In genomic region chr6:30877419-30878262, GRCh38 we compare ENCODE assay signal across 8 cellular contexts. TPM values are rescaled to one million over a fixed set of nuclear protein-coding genes. Genes with fewer than 3 reads are reported as not detected.
DNase-seq lines count a peak whose midpoint lies in the region; ATAC-seq, FAIRE-seq and TF ChIP-seq lines count a peak whose summit lies in the region.

No MANE protein-coding gene starts in this region.

- TF ChIP-seq CTCF in D721Med (IDR thresholded peaks at IDR 0.05; ENCODE audit: insufficient read depth, missing control alignments) (peak; percentile 97), OCI-LY7 (conservative IDR thresholded peaks at IDR 0.05; ENCODE audit: low read length) (peak; percentile 97)

- intact Hi-C loops in OCI-LY7 (cut with micrococcal nuclease; ENCODE audit: unreplicated experiment), result loop anchor here (1.0 kb wide), 2 partner anchors 49 to 134 kb away; no protein-coding TSS in a partner anchor

- CTCF ChIA-PET in OCI-LY7 (lab: Charles Lee; ENCODE audit: unreplicated experiment), result interaction anchor here (1.2 kb wide), 1 partner anchor 46 kb away, joined by 3 read pairs; no protein-coding TSS in a partner anchor

- no peak overlapping the region for H3K9ac ChIP-seq in HUES6 (ENCODE audit: low read length)

- BruUV-seq in OCI-LY7 (replicated peaks; lab: Mats Ljungman, UMichigan), result no TSS peak

- H2AFZ ChIP-seq in OCI-LY7 (ENCODE audit: low read length), result peak overlapping the region; percentile 94

- FAIRE-seq in D721Med (lab: Jason Lieb, UNC), result no peak

- no peak for ATAC-seq in GM21717 (IDR thresholded peaks at IDR 0.05; ENCODE audit: unreplicated experiment)

- H3K79me2 ChIP-seq in OCI-LY7 (ENCODE audit: insufficient read depth, low read depth, low read length), result no peaks in the 10 kb centered on the region

- no peak overlapping the region for H3K27ac ChIP-seq in HUES6 (ENCODE audit: low read depth, low read length)
- H3K27ac ChIP-seq in OCI-LY7 (ENCODE audit: low read depth, low read length, poor library complexity, severe bottlenecking), result no peak overlapping the region

- H3K4me3 ChIP-seq in HUES6 (ENCODE audit: low read depth, low read length) (0 out of 2 replicates have a peak overlapping the region, but pooled peaks have one; percentile 8), OCI-LY7 (ENCODE audit: low read depth, low read length, poor library complexity, severe bottlenecking) (peak overlapping the region; percentile 48)

- peaks cover 43% of the 10 kb centered on the region for H3K4me1 ChIP-seq in HUES6 (ENCODE audit: control insufficient read depth, insufficient read depth, low read length)
- H3K4me1 ChIP-seq in OCI-LY7 (ENCODE audit: insufficient read depth, low read length, poor library complexity, severe bottlenecking), result peaks cover 24% of the 10 kb centered on the region

- DNase-seq in D721Med (ENCODE audit: insufficient read length, low spot score) (peak; percentile 72), OCI-LY7 (ENCODE audit: low spot score) (peak; percentile 76), activated T-cell treated with anti-CD3 and anti-CD28 coated beads for 48 hours (ENCODE audit: low read depth) (peak; percentile 61), erythroblast (lab: John Stamatoyannopoulos, UW) (peak; percentile 81 to 86), myocyte (ENCODE audit: low read depth) (peak; percentile 95)
- DNase-seq in stimulated activated CD8-positive, alpha-beta memory T cell treated with anti-CD3 and anti-CD28 coated beads, Interleukin-4, amount 100 ng/mL, for 48 hours, result peak; percentile 85

- POLR2A ChIA-PET in OCI-LY7 (lab: Charles Lee), result no interaction called here

- TF ChIP-seq POLR2A in erythroblast (IDR thresholded peaks at IDR 0.05; ENCODE audit: low read length), result no peak

- H3K27me3 ChIP-seq in HUES6 (ENCODE audit: control insufficient read depth, insufficient read depth, low read length), result no peaks in the 10 kb centered on the region

- no peaks in the 10 kb centered on the region for H4K20me1 ChIP-seq in OCI-LY7 (ENCODE audit: insufficient read depth, low read length)

- H3K36me3 ChIP-seq in HUES6 (ENCODE audit: control insufficient read depth, insufficient read depth, low read length) (no peaks in the 10 kb centered on the region), OCI-LY7 (ENCODE audit: insufficient read depth, low read length) (no peaks in the 10 kb centered on the region)

- H3K9me3 ChIP-seq in HUES6 (ENCODE audit: control insufficient read depth, insufficient read depth, low read depth, low read length) (peaks cover 13% of the 10 kb centered on the region), OCI-LY7 (ENCODE audit: low read length) (no peaks in the 10 kb centered on the region)

- H3K4me2 ChIP-seq in OCI-LY7 (ENCODE audit: low read length), result peak overlapping the region; percentile 65

- no peaks in the 10 kb centered on the region for H3K9me2 ChIP-seq in OCI-LY7 (ENCODE audit: insufficient read depth, low read length)

RNA-seq across cellular contexts. Expression of gene DDR1, which starts 6.7 kb away (rescaled TPM):
- 14.0 and 15.4 TPM in 2 replicates for total RNA-seq in OCI-LY7 (2014; rRNA removed; shearing (Covaris generic))
- total RNA-seq in OCI-LY7 (2022), result 24.6 and 30.3 TPM in 2 replicates
- total RNA-seq in myocyte, result 88.6 and 89.0 TPM in 2 replicates
- polyA plus RNA-seq in myocyte (2012), result 78.7 TPM

RNA-seq across cellular contexts. Expression of gene GTF2H4, which starts 30.4 kb away (rescaled TPM):
- 30.5 and 38.4 TPM in 2 replicates for total RNA-seq in OCI-LY7 (2014; rRNA removed; shearing (Covaris generic))
- total RNA-seq in OCI-LY7 (2022), result 45.8 and 48.7 TPM in 2 replicates
- 5.5 and 7.3 TPM in 2 replicates for total RNA-seq in myocyte
- polyA plus RNA-seq in myocyte (2012), result 22.9 TPM

RNA-seq across cellular contexts. Expression of gene VARS2, which starts 36.4 kb away (rescaled TPM):
- 71.4 and 81.8 TPM in 2 replicates for total RNA-seq in OCI-LY7 (2014; rRNA removed; shearing (Covaris generic))
- 98.9 and 105 TPM in 2 replicates for total RNA-seq in OCI-LY7 (2022)
- total RNA-seq in myocyte, result 21.3 and 21.7 TPM in 2 replicates
- polyA plus RNA-seq in myocyte (2012), result 27.1 TPM

RNA-seq across cellular contexts. Expression of gene SFTA2, which starts 54.3 kb away (rescaled TPM):
- total RNA-seq in OCI-LY7 (2014; rRNA removed; shearing (Covaris generic)), result not detected in 2 replicates
- total RNA-seq in OCI-LY7 (2022) (not detected in 2 replicates), myocyte (not detected in 2 replicates)
- not detected for polyA plus RNA-seq in myocyte (2012)
